In genomic region chr3:108589998-108590323, GRCh38 we compare ENCODE assay signal across 8 cellular contexts. TPM values are rescaled to one million over a fixed set of nuclear protein-coding genes. Genes with fewer than 3 reads are reported as not detected.
A peak's percentile ranks its signal among the peaks of the same experiment; 100 is the strongest.
DNase-seq lines count a peak whose midpoint lies in the region; ATAC-seq and TF ChIP-seq lines count a peak whose summit lies in the region.

No MANE protein-coding gene starts in this region.

- peak overlapping the region; percentile 91 to 99 (median 98) for H3K4me3 Mint-ChIP-seq in naive B cell

- H3K9me3 Mint-ChIP-seq in naive B cell, result no peaks in the 10 kb centered on the region

- H3K27ac ChIP-seq in AG04450 (ENCODE audit: low read depth, low read length) (peak overlapping the region; percentile 94), cingulate gyrus (ENCODE audit: low read depth, low read length) (peak overlapping the region; percentile 95)

- DNase-seq in AG04450 (ENCODE audit: low read depth, low spot score), result no peak
- no peak for DNase-seq in Jurkat, Clone E6-1 (ENCODE audit: low read depth, low spot score)
- DNase-seq in naive B cell, result no peak
- no peak for DNase-seq in ACHN
- DNase-seq in COLO668 (lab: John Stamatoyannopoulos, UW; ENCODE audit: unreplicated experiment), result no peak
- DNase-seq in NCI-H187 (lab: John Stamatoyannopoulos, UW), result no peak

- POLR2A ChIA-PET in AG04450 (lab: Yijun Ruan, JAX), result interaction anchor here (0.6 to 1.4 kb wide), 2 partner anchors 13 to 29 kb away, joined by 5 to 7 read pairs; no protein-coding TSS in a partner anchor

- no peaks in the 10 kb centered on the region for H3K27me3 ChIP-seq in AG04450 (ENCODE audit: control insufficient read depth, insufficient read depth, low read length)

- H3K36me3 Mint-ChIP-seq in naive B cell, result no peaks in the 10 kb centered on the region

- CTCF ChIA-PET in AG04450 (lab: Charles Lee), result interaction anchor here (1.0 to 2.4 kb wide), 5 partner anchors 37 to 492 kb away, joined by 3 to 8 read pairs (median 6); no protein-coding TSS in a partner anchor

- H3K9me3 ChIP-seq in AG04450 (ENCODE audit: control insufficient read depth, insufficient read depth, low read length), result no peaks in the 10 kb centered on the region; the same call in 1 of the 2 replicates

- peaks cover 31 to 50% (median 34%) of the 10 kb centered on the region in 3 donors for H3K4me1 Mint-ChIP-seq in naive B cell

- no peaks in the 10 kb centered on the region for H3K27me3 Mint-ChIP-seq in naive B cell

- no peak for ATAC-seq in naive B cell (ENCODE audit: low read depth in 2 of 2)
- ATAC-seq in GM18498 (IDR thresholded peaks at IDR 0.05; ENCODE audit: unreplicated experiment), result no peak

- in situ Hi-C loops in ACHN (cut with HindIII; ENCODE audit: low pct_ligation_motif_present, low pct_unique_long_range_greater_than_20kb, low sequenced_read_pairs), result no loop called here

- TF ChIP-seq CTCF in AG04450 (IDR thresholded peaks at IDR 0.05; ENCODE audit: low read depth, low read length), result no peak

- peak overlapping the region; percentile 99 to 100 (median 100) for H3K27ac Mint-ChIP-seq in naive B cell

- peak overlapping the region; percentile 93 for H3K4me3 ChIP-seq in AG04450 (ENCODE audit: low read depth, low read length)
- H3K4me3 ChIP-seq in Jurkat, Clone E6-1 (ENCODE audit: low read length), result peak overlapping the region; percentile 92

RNA-seq across cellular contexts. Expression of gene DZIP3, which starts 0.4 kb away (rescaled TPM):
- polyA plus RNA-seq in AG04450 (2011; rRNA removed) (12.2 and 17.8 TPM in 2 replicates), naive B cell (ENCODE audit: low read depth in 6 of 6) (10 to 100 TPM in 5 of 6 donors, 1 to 10 TPM in 1; 10.0 to 21.7 (median 17.6) TPM)
- polyA minus RNA-seq in AG04450 (2011; rRNA and poly(A)+ RNA removed), result 8.6 and 14.0 TPM in 2 replicates
- polyA plus RNA-seq in Jurkat, Clone E6-1 (2012; ENCODE audit: insufficient read depth, insufficient read length), result 11.0 TPM

RNA-seq across cellular contexts. Expression of gene CIP2A, which starts 0.7 kb away (rescaled TPM):
- polyA plus RNA-seq in AG04450 (2011; rRNA removed) (5.6 and 6.2 TPM in 2 replicates), naive B cell (ENCODE audit: low read depth in 6 of 6) (1 to 10 TPM; 3.4 to 7.6 (median 4.8) TPM)
- 13.3 and 16.2 TPM in 2 replicates for polyA minus RNA-seq in AG04450 (2011; rRNA and poly(A)+ RNA removed)
- polyA plus RNA-seq in Jurkat, Clone E6-1 (2012; ENCODE audit: insufficient read depth, insufficient read length), result 34.9 TPM
